In the genomic region with DNA sequence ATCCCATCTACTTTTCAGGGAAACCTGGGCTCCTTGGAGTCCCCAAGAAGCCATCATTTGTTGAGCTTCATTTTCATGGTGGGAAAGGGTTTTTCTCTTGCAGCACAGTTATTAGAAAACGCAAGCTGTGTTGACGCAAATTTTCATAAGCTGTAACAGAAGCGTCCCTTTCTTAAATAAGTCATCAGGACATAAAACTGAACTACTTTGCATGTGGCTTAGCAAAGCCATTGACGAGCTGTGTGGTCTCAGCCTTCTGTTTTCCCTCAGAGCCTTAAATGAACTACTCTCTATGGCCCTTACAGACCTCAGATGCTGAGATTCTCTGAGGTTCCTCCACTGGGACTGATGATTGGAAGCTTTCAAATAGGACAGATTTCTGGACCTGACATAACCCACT, we compare ENCODE assay signal across 10 cellular contexts.
DNase-seq lines count a peak whose midpoint lies in the region; ATAC-seq lines count a peak whose summit lies in the region.
"Had no signal": no experiment of that assay in that cellular context is flagged by ENCODE, and none has a peak within 500 bp of the region (broad histone marks: within the 10 kb centered on the region; RNA-seq: fewer than 3 reads in every experiment).

No MANE protein-coding gene starts in this region.

- no peak overlapping the region for H2BK15ac ChIP-seq in neuronal stem cell (ENCODE audit: low read length)

- DNase-seq in neuronal stem cell (ENCODE audit: low spot score) (no peak), NCI-H524 (lab: John Stamatoyannopoulos, UW) (no peak), HuH-7.5 (ENCODE audit: low spot score) (no peak), iPS-NIHi11 (ENCODE audit: low spot score) (no peak)
- DNase-seq: nephron progenitor cell, stomach had no signal

- no peak overlapping the region for H3K23ac ChIP-seq in neuronal stem cell (ENCODE audit: low read depth, low read length, poor library complexity)

- no peak overlapping the region for H2BK5ac ChIP-seq in neuronal stem cell (ENCODE audit: low read length)

- no peak overlapping the region for H4K8ac ChIP-seq in neuronal stem cell (ENCODE audit: low read depth, low read length)

- H3K9ac ChIP-seq in neuronal stem cell (ENCODE audit: low read depth, low read length, poor library complexity): no peak overlapping the region
- H3K9ac ChIP-seq: KMS-11 had no signal

- H2AK5ac ChIP-seq in neuronal stem cell (ENCODE audit: low read depth, low read length): no peak overlapping the region

- H3K4me2 ChIP-seq in neuronal stem cell (ENCODE audit: insufficient read depth, low read length, poor library complexity, severe bottlenecking): no peak overlapping the region
- H3K4me2 ChIP-seq: KMS-11 had no signal

- no peak overlapping the region for H2BK12ac ChIP-seq in neuronal stem cell (ENCODE audit: low read length)

- peaks cover 5 to 13% of the 10 kb centered on the region in 2 donors for H3K4me1 ChIP-seq in neuronal stem cell (ENCODE audit: control insufficient read depth in 2 of 2, insufficient read depth in 1 of 2, low read depth in 1 of 2, low read length in 2 of 2)
- H3K4me1 ChIP-seq: stomach had no signal

- H3K79me1 ChIP-seq in neuronal stem cell (ENCODE audit: low read depth, low read length): no peaks in the 10 kb centered on the region

- no CpG with 5 or more reads among the region's 4 CpGs for whole genome bisulfite sequencing in neuronal stem cell (ENCODE audit: extremely low coverage in 2 of 2, insufficient read length in 2 of 2, insufficient replicate concordance in 1 of 2), 2 donors

- H3K27me3 ChIP-seq in neuronal stem cell (ENCODE audit: control insufficient read depth in 3 of 3, insufficient read depth in 3 of 3, low read depth in 1 of 3, low read length in 3 of 3): peaks cover 0 to 6% (median 0%) of the 10 kb centered on the region in 3 experiments

- H3K14ac ChIP-seq in neuronal stem cell (ENCODE audit: low read length): no peak overlapping the region

- H2AFZ ChIP-seq in neuronal stem cell (ENCODE audit: low read length): no peak overlapping the region

- peak overlapping the region; percentile 7 for H3K27ac ChIP-seq in neuronal stem cell (replicated peaks; ENCODE audit: low read length)
- H3K27ac ChIP-seq: KMS-11, stomach had no signal

- no peak overlapping the region for H3K4me3 ChIP-seq in neuronal stem cell (ENCODE audit: low read length in 2 of 2)
- H3K4me3 ChIP-seq: stomach had no signal

- H2BK120ac ChIP-seq in neuronal stem cell (ENCODE audit: low read depth, low read length): peak overlapping the region; percentile 38

- H3K4ac ChIP-seq in neuronal stem cell (ENCODE audit: low read length): no peak overlapping the region

- peak overlapping the region; percentile 38 for H3K18ac ChIP-seq in neuronal stem cell (ENCODE audit: low read length)

- ATAC-seq in GM19025 (IDR thresholded peaks at IDR 0.05; ENCODE audit: low read depth, unreplicated experiment) (peak; percentile 97), HG02588 (IDR thresholded peaks at IDR 0.05; ENCODE audit: unreplicated experiment) (peak; percentile 94), HG03378 (IDR thresholded peaks at IDR 0.05; ENCODE audit: unreplicated experiment) (peak; percentile 62)

- H3K9me3 ChIP-seq in neuronal stem cell (replicated peaks in 1 of 2; ENCODE audit: control insufficient read depth in 2 of 2, insufficient read depth in 1 of 2, low read depth in 1 of 2, low read length in 2 of 2): no peaks in the 10 kb centered on the region
- H3K9me3 ChIP-seq: stomach had no signal

- no peaks in the 10 kb centered on the region for H3K36me3 ChIP-seq in neuronal stem cell (replicated peaks in 1 of 2; ENCODE audit: control insufficient read depth in 2 of 2, insufficient read depth in 2 of 2, low read length in 2 of 2)
- H3K36me3 ChIP-seq: stomach had no signal

- no peak overlapping the region for H4K91ac ChIP-seq in neuronal stem cell (ENCODE audit: low read depth, low read length, poor library complexity)
